In the genomic region with DNA sequence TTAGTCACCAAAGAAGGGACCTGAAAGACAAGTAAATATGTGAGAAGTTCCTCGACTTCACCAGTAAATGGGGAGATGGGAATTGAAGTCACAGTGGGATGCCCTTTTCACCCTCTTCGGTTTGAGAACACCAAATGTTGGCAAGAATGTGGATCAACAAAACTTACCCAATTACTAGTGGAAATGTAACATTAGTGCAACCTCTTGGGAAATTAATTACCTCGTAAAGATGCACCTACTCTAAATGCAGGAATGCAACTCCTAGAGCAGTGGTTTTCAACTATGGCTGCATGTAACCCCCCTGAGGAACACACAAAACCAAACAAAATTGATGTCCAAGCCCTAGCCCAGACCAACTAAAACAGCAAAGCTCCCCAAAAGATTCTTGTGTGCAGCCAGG, we compare ENCODE assay signal across 7 cellular contexts.
"Had no signal": no experiment of that assay in that cellular context is flagged by ENCODE, and none has a peak within 500 bp of the region (broad histone marks: within the 10 kb centered on the region; RNA-seq: fewer than 3 reads in every experiment).

No MANE protein-coding gene starts in this region.

- ATAC-seq: HCT116, K562 had no signal

- DNase-seq: GM23248, GOT3, H7, KG1 had no signal

- H3K27ac ChIP-seq: GM23248 had no signal

- H3K4me3 ChIP-seq: GM23248, HAP-1, K562 had no signal

- H3K9me3 ChIP-seq: HAP-1 had no signal

- H3K36me3 ChIP-seq: HAP-1 had no signal
